12 cellular contexts compared by ENCODE assay signal in genomic region chr21:45033791-45034555, GRCh38. TPM values are rescaled to one million over a fixed set of nuclear protein-coding genes. Genes with fewer than 3 reads are reported as not detected.
A peak's percentile ranks its signal among the peaks of the same experiment; 100 is the strongest.
DNase-seq lines count a peak whose midpoint lies in the region; ATAC-seq and TF ChIP-seq lines count a peak whose summit lies in the region.
"Had no signal": no experiment of that assay in that cellular context is flagged by ENCODE, and none has a peak within 500 bp of the region (broad histone marks: within the 10 kb centered on the region; RNA-seq: fewer than 3 reads in every experiment).

No MANE protein-coding gene starts in this region.

- H3K4me3 Mint-ChIP-seq in brain: peak overlapping the region in 2 of 5 experiments; percentile 1 to 14
- no peak overlapping the region for H3K4me3 Mint-ChIP-seq in activated T-cell treated with anti-CD3 and anti-CD28 coated beads, Interleukin-2, amount 50 U/mL, for 4 hours
- no peak overlapping the region for H3K4me3 Mint-ChIP-seq in CD8-positive, alpha-beta T cell

- POLR2A ChIA-PET in CD8-positive, alpha-beta T cell (lab: Charles Lee): no interaction called here

- no peak for TF ChIP-seq CTCF in brain (conservative IDR thresholded peaks at IDR 0.05)
- no peak for TF ChIP-seq CTCF in CD8-positive, alpha-beta T cell (IDR thresholded peaks at IDR 0.05)

- peak overlapping the region; percentile 20 for H2AFZ ChIP-seq in ACC112 (ENCODE audit: low read length, unreplicated experiment)

- H3K27ac ChIP-seq in ACC112 (ENCODE audit: low read depth, low read length): no peak overlapping the region
- no peak overlapping the region for H3K27ac ChIP-seq in CD8-positive, alpha-beta T cell (ENCODE audit: low read depth, low read length)

- peak overlapping the region in 3 of 5 experiments; percentile 2 to 66 (median 62) for H3K27ac Mint-ChIP-seq in brain
- H3K27ac Mint-ChIP-seq in CD8-positive, alpha-beta T cell: no peak overlapping the region
- H3K27ac Mint-ChIP-seq: activated naive CD4-positive, alpha-beta T cell treated with anti-CD3 and anti-CD28 coated beads, Interleukin-2, amount 50 U/mL, for 72 hours had no signal

- DNase-seq in Right ventricle myocardium inferior (ENCODE audit: missing footprints) (no peak), posterior vena cava (ENCODE audit: low spot score) (peak; percentile 84), activated gamma-delta T cell (lab: John Stamatoyannopoulos, UW) (no peak)
- DNase-seq in activated T-cell treated with anti-CD3 and anti-CD28 coated beads, Interleukin-2, amount 50 U/mL, for 4 hours: no peak
- DNase-seq in CD8-positive, alpha-beta T cell: no peak
- DNase-seq: EL; NCI-H146; NK-92 treated with Interleukin-12 subunit alpha and Interleukin-12 subunit beta, amount 100 ng/mL, for 24 hours had no signal

- H3K27me3 ChIP-seq in ACC112 (ENCODE audit: insufficient read depth, low read length): no peaks in the 10 kb centered on the region
- no peaks in the 10 kb centered on the region for H3K27me3 ChIP-seq in CD8-positive, alpha-beta T cell (ENCODE audit: insufficient read depth, low read length)

- H3K79me2 ChIP-seq in ACC112 (ENCODE audit: control insufficient read depth, insufficient read depth, low read length, unreplicated experiment): no peaks in the 10 kb centered on the region

- CTCF ChIA-PET in CD8-positive, alpha-beta T cell (lab: Charles Lee): interaction anchor here (0.7 kb wide), 1 partner anchor 21 kb away, joined by 3 read pairs; no protein-coding TSS in a partner anchor

- H3K9me3 Mint-ChIP-seq in brain: peaks cover 5 to 27% (median 19%) of the 10 kb centered on the region in 5 experiments
- H3K9me3 Mint-ChIP-seq in activated T-cell treated with anti-CD3 and anti-CD28 coated beads, Interleukin-2, amount 50 U/mL, for 4 hours: peaks cover 13% of the 10 kb centered on the region
- H3K9me3 Mint-ChIP-seq in CD8-positive, alpha-beta T cell: peaks cover 12% of the 10 kb centered on the region

- peak; percentile 60 for ATAC-seq in Right ventricle myocardium inferior
- no peak for ATAC-seq in activated T-cell treated with anti-CD3 and anti-CD28 coated beads, Interleukin-2, amount 50 U/mL, for 4 hours
- no peak for ATAC-seq in CD8-positive, alpha-beta T cell
- ATAC-seq in GM21526 (IDR thresholded peaks at IDR 0.05; ENCODE audit: low FRiP score, unreplicated experiment): no peak
- ATAC-seq: activated naive CD4-positive, alpha-beta T cell treated with anti-CD3 and anti-CD28 coated beads, Interleukin-2, amount 50 U/mL, for 72 hours had no signal

- H3K4me1 Mint-ChIP-seq in brain: peaks cover 49% of the 10 kb centered on the region
- no peaks in the 10 kb centered on the region for H3K4me1 Mint-ChIP-seq in activated T-cell treated with anti-CD3 and anti-CD28 coated beads, Interleukin-2, amount 50 U/mL, for 4 hours (ENCODE audit: low read depth)
- no peaks in the 10 kb centered on the region for H3K4me1 Mint-ChIP-seq in CD8-positive, alpha-beta T cell (ENCODE audit: low read depth)

- peak overlapping the region; percentile 56; the same call in 1 of the 2 replicates for H3K4me3 ChIP-seq in ACC112 (ENCODE audit: low read depth, low read length)
- H3K4me3 ChIP-seq in CD8-positive, alpha-beta T cell (ENCODE audit: low read depth, low read length): no peak overlapping the region

- H3K36me3 ChIP-seq in ACC112 (ENCODE audit: insufficient read depth, low read length): no peaks in the 10 kb centered on the region
- H3K36me3 ChIP-seq in CD8-positive, alpha-beta T cell (ENCODE audit: insufficient read depth, low read length): no peaks in the 10 kb centered on the region

- intact Hi-C loops in Right ventricle myocardium inferior (cut with DNase I) (loop anchor here (5.0 kb wide), 1 partner anchor 82 kb away; no protein-coding TSS in a partner anchor), posterior vena cava (cut with DNase I) (loop anchor here in 1 of 2 donors (5.0 kb wide), 1 partner anchor 67 kb away; no protein-coding TSS in a partner anchor)
- intact Hi-C loops in CD8-positive, alpha-beta T cell (cut with DNase I, micrococcal nuclease): no loop called here

- H3K4me1 ChIP-seq in ACC112 (ENCODE audit: control insufficient read depth, insufficient read depth, low read length, unreplicated experiment): peaks cover 5% of the 10 kb centered on the region
- H3K4me1 ChIP-seq in CD8-positive, alpha-beta T cell (ENCODE audit: insufficient read depth, low read length): no peaks in the 10 kb centered on the region

- H3K9me3 ChIP-seq in CD8-positive, alpha-beta T cell (ENCODE audit: low read length): no peaks in the 10 kb centered on the region

- peaks cover 28% of the 10 kb centered on the region for H3K27me3 Mint-ChIP-seq in brain
- H3K27me3 Mint-ChIP-seq in activated T-cell treated with anti-CD3 and anti-CD28 coated beads, Interleukin-2, amount 50 U/mL, for 4 hours (ENCODE audit: low read depth): peaks cover 11% of the 10 kb centered on the region
- peaks cover 9% of the 10 kb centered on the region for H3K27me3 Mint-ChIP-seq in CD8-positive, alpha-beta T cell (ENCODE audit: low read depth)

- H3K36me3 Mint-ChIP-seq in brain: no peaks in the 10 kb centered on the region
- H3K36me3 Mint-ChIP-seq in activated T-cell treated with anti-CD3 and anti-CD28 coated beads, Interleukin-2, amount 50 U/mL, for 4 hours (ENCODE audit: insufficient read depth): no peaks in the 10 kb centered on the region
- no peaks in the 10 kb centered on the region for H3K36me3 Mint-ChIP-seq in CD8-positive, alpha-beta T cell

RNA-seq across cellular contexts. Expression of gene ADARB1, which starts 40.4 kb away (rescaled TPM):
- 10.9 TPM for polyA plus RNA-seq in brain (ENCODE audit: insufficient read depth, low read depth, low replicate concordance)
- total RNA-seq in Right ventricle myocardium inferior (15.1 TPM), posterior vena cava (10 to 100 TPM; 72.4 to 85.6 TPM)
- 10 to 100 TPM; 28.1 to 32.9 (median 30.9) TPM for total RNA-seq in activated T-cell treated with anti-CD3 and anti-CD28 coated beads, Interleukin-2, amount 50 U/mL, for 4 hours
- total RNA-seq in CD8-positive, alpha-beta T cell: 10 to 100 TPM; 21.1 to 22.6 TPM
